ENCODE assay signal across 8 cellular contexts in genomic region chr15:75648156-75649000, GRCh38. TPM values are rescaled to one million over a fixed set of nuclear protein-coding genes. Genes with fewer than 3 reads are reported as not detected.
DNase-seq lines count a peak whose midpoint lies in the region; ATAC-seq and TF ChIP-seq lines count a peak whose summit lies in the region.

No MANE protein-coding gene starts in this region.

- no peaks in the 10 kb centered on the region for H3K9me3 ChIP-seq in adrenal gland (replicated peaks in 1 of 3)
- H3K9me3 ChIP-seq in hepatocyte (ENCODE audit: low read depth), result no peaks in the 10 kb centered on the region

- no peaks in the 10 kb centered on the region for H3K9me2 ChIP-seq in hepatocyte (replicated peaks; ENCODE audit: insufficient read depth)

- H3K27ac ChIP-seq in adrenal gland (peak overlapping the region; percentile 94 to 98 (median 96)), hepatocyte (peak overlapping the region; percentile 99)

- H3K4me3 ChIP-seq in adrenal gland (peak overlapping the region; percentile 71 to 99 (median 88)), hepatocyte (peak overlapping the region; percentile 80)

- H3K36me3 ChIP-seq in adrenal gland (replicated peaks in 1 of 2) (no peaks in the 10 kb centered on the region), hepatocyte (replicated peaks; ENCODE audit: insufficient read depth, low read depth) (no peaks in the 10 kb centered on the region)

- WGBS in adrenal gland, 4 donors, result 3 to 13% (median 6%) methylated on average over 7 to 34 of the region's 34 CpGs
- WGBS in hepatocyte (ENCODE audit: low lambda C conversion rate, missing lambda C conversion rate), result under 1% methylated on average over 19 of the region's 34 CpGs

- intact Hi-C loops in adrenal gland (cut with DNase I), result no loop called here

- H2AFZ ChIP-seq in hepatocyte, result peak overlapping the region; percentile 89

- no peaks in the 10 kb centered on the region for H3K27me3 ChIP-seq in adrenal gland
- no peaks in the 10 kb centered on the region for H3K27me3 ChIP-seq in hepatocyte

- no peak for ATAC-seq in GM18868 (IDR thresholded peaks at IDR 0.05; ENCODE audit: unreplicated experiment)

- TF ChIP-seq CTCF in adrenal gland (IDR thresholded peaks at IDR 0.05) (no peak), hepatocyte (IDR thresholded peaks at IDR 0.05; ENCODE audit: poor library complexity) (no peak), GM20000 (IDR thresholded peaks at IDR 0.05; ENCODE audit: extremely low read depth, missing control alignments) (no peak)

- H3K4me2 ChIP-seq in hepatocyte, result peak overlapping the region; percentile 95

- TF ChIP-seq POLR2A in adrenal gland (IDR thresholded peaks at IDR 0.05), result peak in 1 of 2 donors; percentile 24

- H3K4me1 ChIP-seq in adrenal gland (replicated peaks in 1 of 2), result peaks cover 39 to 59% of the 10 kb centered on the region in 2 donors
- peaks cover 59% of the 10 kb centered on the region for H3K4me1 ChIP-seq in hepatocyte (ENCODE audit: insufficient read depth)

- peaks cover 33% of the 10 kb centered on the region for H4K20me1 ChIP-seq in hepatocyte (ENCODE audit: insufficient read depth, poor library complexity, severe bottlenecking)

- peaks cover 77% of the 10 kb centered on the region for H3K79me2 ChIP-seq in hepatocyte

- peak; percentile 5 for DNase-seq in stimulated activated naive CD4-positive, alpha-beta T cell treated with Interleukin-2 at 50 U/mL for 16 hours (lab: John Stamatoyannopoulos, UW)
- DNase-seq in stimulated activated naive CD4-positive, alpha-beta T cell (lab: John Stamatoyannopoulos, UW), result no peak
- DNase-seq in adrenal gland (peak; percentile 48 to 74 (median 59)), hepatocyte (ENCODE audit: low spot score) (peak; percentile 70), renal cortical epithelial cell (ENCODE audit: low read depth) (peak; percentile 10), GM20000 (ENCODE audit: low spot score) (no peak), KG1 (lab: John Stamatoyannopoulos, UW) (no peak)

RNA-seq across cellular contexts. Expression of gene SNX33, which starts 0.7 kb away (rescaled TPM):
- total RNA-seq in adrenal gland (10 to 100 TPM; 15.3 to 41.4 (median 25.4) TPM), hepatocyte (14.8 and 17.8 TPM in 2 replicates), renal cortical epithelial cell (8.2 and 21.6 TPM in 2 replicates)
- polyA plus RNA-seq in adrenal gland (10 to 100 TPM; 12.1 to 18.3 (median 12.9) TPM), hepatocyte (21.1 and 21.8 TPM in 2 replicates)

RNA-seq across cellular contexts. Expression of gene IMP3, which starts 8.4 kb away (rescaled TPM):
- total RNA-seq in adrenal gland (100 to 1,000 TPM in 5 of 8 donors, 10 to 100 TPM in 3; 74.9 to 161 (median 138) TPM), hepatocyte (142 and 155 TPM in 2 replicates), renal cortical epithelial cell (88.0 and 103 TPM in 2 replicates)
- polyA plus RNA-seq in adrenal gland (10 to 100 TPM; 49.8 to 74.8 (median 64.0) TPM), hepatocyte (117 and 144 TPM in 2 replicates)

RNA-seq across cellular contexts. Expression of gene SNUPN, which starts 22.9 kb away (rescaled TPM):
- total RNA-seq in adrenal gland (10 to 100 TPM; 18.5 to 40.8 (median 25.1) TPM), hepatocyte (25.2 and 25.6 TPM in 2 replicates), renal cortical epithelial cell (18.9 and 37.3 TPM in 2 replicates)
- polyA plus RNA-seq in adrenal gland (10 to 100 TPM; 13.5 to 21.8 (median 16.7) TPM), hepatocyte (28.8 and 33.2 TPM in 2 replicates)

Comparison
In these comparisons a context has a peak if more than half of its experiments do, and no peak if none do; other contexts are left out.
1. DNase-seq: peak in stimulated activated naive CD4-positive, alpha-beta T cell treated with Interleukin-2 at 50 U/mL for 16 hours (single experiment), adrenal gland (7 of 7), hepatocyte (single experiment) and renal cortical epithelial cell (single experiment); none in stimulated activated naive CD4-positive, alpha-beta T cell (0 of 6), GM20000 (single experiment) and KG1 (single experiment).